ENCODE assay signal across 8 cellular contexts in genomic region chr13:31161583-31162150, GRCh38. TPM values are rescaled to one million over a fixed set of nuclear protein-coding genes. Genes with fewer than 3 reads are reported as not detected.
A peak's percentile ranks its signal among the peaks of the same experiment; 100 is the strongest.
DNase-seq lines count a peak whose midpoint lies in the region; ATAC-seq and TF ChIP-seq lines count a peak whose summit lies in the region.

HSPH1 (minus strand) TSS chr13:31161904; CDS start chr13:31161582, 322 bp downstream.

- ATAC-seq in GM21515 (IDR thresholded peaks at IDR 0.05; ENCODE audit: unreplicated experiment), result peak; percentile 76

- H3K79me2 ChIP-seq in OCI-LY3 (ENCODE audit: low read length), result peaks cover 51% of the 10 kb centered on the region

- H3K4me3 ChIP-seq in OCI-LY3 (ENCODE audit: low read length), result peak within 1 kb of the TSS; percentile 86
- H3K4me3 ChIP-seq in esophagus (ENCODE audit: low read depth in 1 of 2, low read length in 2 of 2), result peak within 1 kb of the TSS; percentile 93 to 95
- H3K4me3 ChIP-seq in mucosa of stomach (ENCODE audit: low read length), result peak within 1 kb of the TSS; percentile 2

- peaks cover 20% of the 10 kb centered on the region for H4K20me1 ChIP-seq in OCI-LY3 (ENCODE audit: insufficient read depth, low read length)

- H3K4me1 ChIP-seq in OCI-LY3 (ENCODE audit: low read length) (peaks cover 21% of the 10 kb centered on the region), esophagus (ENCODE audit: control insufficient read depth in 2 of 2, insufficient read depth in 2 of 2, low read length in 1 of 2) (no peaks in the 10 kb centered on the region), mucosa of stomach (ENCODE audit: control insufficient read depth, insufficient read depth, low read length) (peaks cover 15% of the 10 kb centered on the region)

- peak; percentile 24; the same call in 1 of the 2 replicates for TF ChIP-seq CTCF in OCI-LY3 (IDR thresholded peaks at IDR 0.05; ENCODE audit: low read depth, low read length)

- WGBS in esophagus, 2 donors, result 0% methylated on average over 51 to 52 of the region's 52 CpGs

- H2AFZ ChIP-seq in OCI-LY3 (ENCODE audit: low read depth, low read length), result peak within 1 kb of the TSS; percentile 97

- peak within 1 kb of the TSS; percentile 94 for H3K4me2 ChIP-seq in OCI-LY3 (ENCODE audit: low read length)

- DNase-seq in DMS153 (lab: John Stamatoyannopoulos, UW) (peak; percentile 96), HuH-7 (ENCODE audit: low spot score) (peak; percentile 91), activated T-cell treated with anti-CD3 and anti-CD28 coated beads for 48 hours (ENCODE audit: low read depth) (peak; percentile 98)
- DNase-seq in stimulated activated CD8-positive, alpha-beta memory T cell treated with anti-CD3 and anti-CD28 coated beads, Interleukin-7, amount 100 ng/mL, for 1 hour (ENCODE audit: low read depth in 2 of 2), result peak; percentile 96 to 97

- H3K27ac ChIP-seq in OCI-LY3 (ENCODE audit: low read length) (peak within 1 kb of the TSS; percentile 80), esophagus (ENCODE audit: low read depth in 2 of 2, low read length in 1 of 2) (peak within 1 kb of the TSS; percentile 89 to 94)

- H3K36me3 ChIP-seq in OCI-LY3 (replicated peaks; ENCODE audit: low read depth, low read length), result peaks cover 13% of the 10 kb centered on the region
- no peaks in the 10 kb centered on the region for H3K36me3 ChIP-seq in esophagus (ENCODE audit: control insufficient read depth in 2 of 2, insufficient read depth in 2 of 2, low read length in 1 of 2)
- no peaks in the 10 kb centered on the region for H3K36me3 ChIP-seq in mucosa of stomach (ENCODE audit: control insufficient read depth, insufficient read depth, low read length)

- no peaks in the 10 kb centered on the region for H3K9me3 ChIP-seq in OCI-LY3 (ENCODE audit: insufficient read depth, low read length)
- H3K9me3 ChIP-seq in esophagus (ENCODE audit: control insufficient read depth in 2 of 2, insufficient read depth in 1 of 2, low read depth in 1 of 2, low read length in 1 of 2), result no peaks in the 10 kb centered on the region
- no peaks in the 10 kb centered on the region for H3K9me3 ChIP-seq in mucosa of stomach (ENCODE audit: control insufficient read depth, low read length)

- peak within 1 kb of the TSS; percentile 91 for H3K9ac ChIP-seq in OCI-LY3 (ENCODE audit: low read length)
- H3K9ac ChIP-seq in mucosa of stomach (ENCODE audit: low read length), result peak within 1 kb of the TSS; percentile 74

- H3K27me3 ChIP-seq in OCI-LY3 (ENCODE audit: low read depth, low read length) (no peaks in the 10 kb centered on the region), esophagus (ENCODE audit: control insufficient read depth in 1 of 2, insufficient read depth in 2 of 2, low read length in 2 of 2) (no peaks in the 10 kb centered on the region), mucosa of stomach (ENCODE audit: control insufficient read depth, insufficient read depth, low read length) (no peaks in the 10 kb centered on the region)

RNA-seq across cellular contexts. Expression of gene HSPH1, which starts in this region (rescaled TPM):
- 10 to 100 TPM; 22.0 to 31.3 TPM for polyA plus RNA-seq in esophagus

Comparison
In these comparisons a context has a peak if more than half of its experiments do, and no peak if none do; other contexts are left out.
1. Peak in every context shown above with its lines: DNase-seq, ATAC-seq, H3K4me3 ChIP-seq and H3K27ac ChIP-seq.
2. H3K4me3 ChIP-seq: peak in every context shown above with its lines; median percentile 94 in esophagus; 86 in OCI-LY3; 2 in mucosa of stomach.